Comparison of ENCODE assay signal across 9 cellular contexts in the genomic region with DNA sequence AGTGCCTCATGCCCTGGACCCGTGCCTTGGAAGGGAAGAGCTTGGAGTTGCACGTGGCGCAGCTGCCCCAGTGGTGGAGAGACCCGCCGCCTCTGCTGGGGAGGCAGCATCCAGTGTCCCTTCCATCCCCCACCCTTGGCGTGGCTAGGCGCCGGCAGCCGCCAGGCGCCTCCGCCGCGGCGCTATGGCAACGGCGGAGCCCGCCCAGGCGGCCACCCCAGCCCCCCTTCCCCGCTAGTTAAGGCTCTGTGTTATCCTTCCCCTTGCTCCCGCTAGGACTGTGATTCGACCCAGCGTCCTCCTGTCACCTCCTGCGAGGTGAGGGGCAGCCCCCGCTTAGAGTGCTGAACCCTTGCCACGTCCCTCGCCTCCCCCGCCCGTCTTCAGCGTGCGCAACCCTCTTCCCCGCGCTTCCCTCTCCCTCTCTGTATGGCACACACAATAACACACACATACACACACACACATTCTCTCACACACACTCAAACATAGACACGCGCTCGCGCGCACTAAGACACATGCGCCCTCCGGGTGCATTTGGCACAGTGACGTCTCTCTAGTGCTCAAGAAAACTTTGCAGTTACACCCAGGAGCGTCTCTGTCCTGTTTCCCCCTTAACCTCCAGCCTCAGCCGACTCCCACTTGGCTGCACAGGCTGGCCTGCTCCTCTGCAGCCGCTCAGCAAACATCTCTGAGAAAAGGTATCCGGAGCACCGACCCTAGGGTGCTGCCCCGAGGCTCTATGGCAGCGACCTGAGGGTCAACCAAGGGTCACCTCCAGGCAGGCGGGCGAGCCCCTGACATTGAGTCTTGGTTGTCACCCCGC. TPM values are rescaled to one million over a fixed set of nuclear protein-coding genes. Genes with fewer than 3 reads are reported as not detected.
DNase-seq lines count a peak whose midpoint lies in the region; ATAC-seq and TF ChIP-seq lines count a peak whose summit lies in the region.
"Had no signal": no experiment of that assay in that cellular context is flagged by ENCODE, and none has a peak within 500 bp of the region (broad histone marks: within the 10 kb centered on the region; RNA-seq: fewer than 3 reads in every experiment).

No MANE protein-coding gene starts in this region.

- POLR2A ChIA-PET in OCI-LY7 (lab: Charles Lee), result interaction anchor here (0.5 kb wide), 1 partner anchor 1694 kb away, joined by 3 read pairs; no protein-coding TSS in a partner anchor

- TF ChIP-seq CTCF in epithelial cell of esophagus (IDR thresholded peaks at IDR 0.05; ENCODE audit: insufficient read depth, low read depth, low read length, missing control alignments) (no peak), OCI-LY7 (conservative IDR thresholded peaks at IDR 0.05; ENCODE audit: low read length) (no peak)

- no peaks in the 10 kb centered on the region for H3K9me3 ChIP-seq in OCI-LY7 (ENCODE audit: low read length)

- CTCF ChIA-PET in OCI-LY7 (lab: Charles Lee; ENCODE audit: unreplicated experiment), result no interaction called here

- no TSS peak for BruUV-seq in OCI-LY7 (replicated peaks; lab: Mats Ljungman, UMichigan)

- H4K20me1 ChIP-seq in OCI-LY7 (ENCODE audit: insufficient read depth, low read length), result no peaks in the 10 kb centered on the region

- H3K36me3 ChIP-seq in OCI-LY7 (ENCODE audit: insufficient read depth, low read length), result no peaks in the 10 kb centered on the region

- no peak overlapping the region for H2AFZ ChIP-seq in OCI-LY7 (ENCODE audit: low read length)

- H3K27ac ChIP-seq in OCI-LY7 (ENCODE audit: low read depth, low read length, poor library complexity, severe bottlenecking), result no peak overlapping the region
- H3K27ac ChIP-seq: HL-60 had no signal

- ATAC-seq in GM21515 (IDR thresholded peaks at IDR 0.05; ENCODE audit: unreplicated experiment), result no peak

- no peaks in the 10 kb centered on the region for H3K79me2 ChIP-seq in OCI-LY7 (ENCODE audit: insufficient read depth, low read depth, low read length)

- H3K9me2 ChIP-seq in OCI-LY7 (ENCODE audit: insufficient read depth, low read length), result no peaks in the 10 kb centered on the region

- H3K4me1 ChIP-seq in OCI-LY7 (ENCODE audit: insufficient read depth, low read length, poor library complexity, severe bottlenecking), result no peaks in the 10 kb centered on the region

- intact Hi-C loops in OCI-LY7 (cut with micrococcal nuclease; ENCODE audit: unreplicated experiment), result loop anchor here (10.0 kb wide), 1 partner anchor 253 kb away; no protein-coding TSS in a partner anchor

- DNase-seq in EH (ENCODE audit: low read depth) (peak; percentile 57), NCI-H2171 (lab: John Stamatoyannopoulos, UW) (peak; percentile 62), epithelial cell of esophagus (ENCODE audit: low read depth) (no peak), myocyte (ENCODE audit: low read depth) (peak; percentile 21), SKM-1 treated with dmso at 0.1 percent for 144 hours (lab: John Stamatoyannopoulos, UW; ENCODE audit: unreplicated experiment) (no peak), OCI-LY7 (ENCODE audit: low spot score) (no peak), putamen (ENCODE audit: low spot score) (no peak)

- H3K4me3 ChIP-seq in epithelial cell of esophagus (ENCODE audit: low read length) (peak overlapping the region; percentile 2), OCI-LY7 (ENCODE audit: low read depth, low read length, poor library complexity, severe bottlenecking) (no peak overlapping the region)

- H3K4me2 ChIP-seq in OCI-LY7 (ENCODE audit: low read length), result no peak overlapping the region

RNA-seq across cellular contexts. Expression of a gene that starts 8.5 kb away (rescaled TPM):
- total RNA-seq in myocyte, result 9.2 and 14.3 TPM in 2 replicates
- polyA plus RNA-seq in myocyte (2012), result 7.8 TPM
- total RNA-seq in OCI-LY7 (2014; rRNA removed; shearing (Covaris generic)), result not detected in 2 replicates
- not detected in 2 replicates for total RNA-seq in OCI-LY7 (2022)

Comparison
In these comparisons a context has a peak if more than half of its experiments do, and no peak if none do; other contexts are left out.
1. DNase-seq: peak in EH (single experiment), NCI-H2171 (single experiment) and myocyte (single experiment); none in epithelial cell of esophagus (single experiment), SKM-1 treated with dmso at 0.1 percent for 144 hours (single experiment), OCI-LY7 (single experiment) and putamen (single experiment).